ENCODE assay signal across 1 cellular context in the genomic region with DNA sequence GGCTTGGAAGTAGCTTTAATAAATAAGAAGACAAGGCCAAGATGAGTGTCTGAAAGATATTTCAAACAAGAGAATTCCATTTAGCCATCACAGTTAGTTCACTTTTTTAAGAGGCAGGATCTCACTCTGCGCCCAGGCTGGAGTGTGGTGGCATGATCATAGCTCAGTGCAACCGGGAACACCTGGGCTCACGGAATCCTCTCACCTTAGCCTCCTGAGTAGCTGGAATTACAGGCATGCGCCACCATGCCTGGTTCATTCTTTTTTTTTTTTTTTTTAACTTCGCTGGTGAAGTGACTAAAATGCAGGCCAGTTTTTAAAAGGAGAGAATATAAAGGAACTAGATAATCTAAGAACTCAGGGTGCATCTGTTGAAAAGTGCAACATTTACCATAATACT.
TF ChIP-seq lines count a peak whose summit lies in the region.

No MANE protein-coding gene starts in this region.

TF ChIP-seq in WTC11, 78 proteins besides CTCF, POLR2A, EP300 and RAD21 (continued from another document):
- TF ChIP-seq TCF7 (CRISPR knock-in tag; IDR thresholded peaks at IDR 0.05; ENCODE audit: low read depth): no peak
- TF ChIP-seq, protein P1, sequence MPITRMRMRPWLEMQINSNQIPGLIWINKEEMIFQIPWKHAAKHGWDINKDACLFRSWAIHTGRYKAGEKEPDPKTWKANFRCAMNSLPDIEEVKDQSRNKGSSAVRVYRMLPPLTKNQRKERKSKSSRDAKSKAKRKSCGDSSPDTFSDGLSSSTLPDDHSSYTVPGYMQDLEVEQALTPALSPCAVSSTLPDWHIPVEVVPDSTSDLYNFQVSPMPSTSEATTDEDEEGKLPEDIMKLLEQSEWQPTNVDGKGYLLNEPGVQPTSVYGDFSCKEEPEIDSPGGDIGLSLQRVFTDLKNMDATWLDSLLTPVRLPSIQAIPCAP (CRISPR knock-in tag; IDR thresholded peaks at IDR 0.05): no peak
- no peak for TF ChIP-seq ZNF423 (CRISPR knock-in tag; IDR thresholded peaks at IDR 0.05)
- TF ChIP-seq, protein P2, sequence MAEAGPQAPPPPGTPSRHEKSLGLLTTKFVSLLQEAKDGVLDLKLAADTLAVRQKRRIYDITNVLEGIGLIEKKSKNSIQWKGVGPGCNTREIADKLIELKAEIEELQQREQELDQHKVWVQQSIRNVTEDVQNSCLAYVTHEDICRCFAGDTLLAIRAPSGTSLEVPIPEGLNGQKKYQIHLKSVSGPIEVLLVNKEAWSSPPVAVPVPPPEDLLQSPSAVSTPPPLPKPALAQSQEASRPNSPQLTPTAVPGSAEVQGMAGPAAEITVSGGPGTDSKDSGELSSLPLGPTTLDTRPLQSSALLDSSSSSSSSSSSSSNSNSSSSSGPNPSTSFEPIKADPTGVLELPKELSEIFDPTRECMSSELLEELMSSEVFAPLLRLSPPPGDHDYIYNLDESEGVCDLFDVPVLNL (CRISPR knock-in tag; IDR thresholded peaks at IDR 0.05; ENCODE audit: borderline replicate concordance, low read depth): no peak
- no peak for TF ChIP-seq EMX1 (CRISPR knock-in tag; IDR thresholded peaks at IDR 0.05)
- TF ChIP-seq IRF2 (CRISPR knock-in tag; IDR thresholded peaks at IDR 0.05; ENCODE audit: borderline replicate concordance, low read depth): no peak
- TF ChIP-seq SOX15 (CRISPR knock-in tag; IDR thresholded peaks at IDR 0.05): no peak
